In the genomic region with DNA sequence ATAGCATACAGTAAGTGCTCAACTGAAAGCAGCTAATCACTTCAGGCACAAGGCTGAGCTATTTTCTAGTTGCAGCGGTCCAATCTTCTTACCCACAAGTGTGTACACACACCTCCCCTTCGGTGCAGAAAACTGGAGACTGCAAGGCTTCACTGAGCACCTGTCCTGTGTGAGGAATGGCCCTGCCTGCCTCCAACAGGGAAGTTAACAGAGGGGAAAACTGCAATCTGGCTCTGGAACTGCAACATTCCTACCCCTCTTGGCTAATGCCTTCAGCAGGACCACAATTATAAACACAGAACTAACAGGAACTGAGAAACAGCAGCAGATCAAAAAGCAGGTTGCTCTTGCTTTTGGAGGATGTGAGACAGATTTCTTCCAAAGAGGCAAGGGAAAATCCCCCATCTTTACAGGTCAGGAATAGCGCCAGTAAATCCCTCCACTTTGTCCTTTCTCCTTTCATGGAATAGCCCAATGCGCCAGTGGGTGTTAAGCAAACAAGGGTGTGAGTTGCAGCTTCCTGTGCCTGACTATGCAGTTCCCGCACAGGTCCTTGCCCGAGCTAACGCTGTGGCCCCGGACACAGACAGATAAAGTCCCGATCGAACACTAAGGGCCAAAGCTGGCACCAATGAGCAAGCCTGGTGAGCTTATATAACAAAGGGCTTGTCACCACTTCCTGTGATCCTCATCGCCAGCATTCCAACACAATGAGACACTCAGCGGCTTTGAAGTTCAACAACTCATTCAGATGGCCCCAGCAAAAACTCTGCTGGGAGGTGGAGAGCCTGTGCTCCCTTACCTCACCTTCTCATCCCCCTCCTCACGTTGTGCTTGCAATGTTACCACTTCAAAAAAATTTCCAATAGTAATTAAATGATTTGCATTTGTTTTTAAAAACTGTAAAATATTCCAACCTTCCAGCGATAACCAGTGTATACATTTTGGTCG, we compare ENCODE assay signal across 8 cellular contexts. TPM values are rescaled to one million over a fixed set of nuclear protein-coding genes. Genes with fewer than 3 reads are reported as not detected.
A peak's percentile ranks its signal among the peaks of the same experiment; 100 is the strongest.
DNase-seq lines count a peak whose midpoint lies in the region; ATAC-seq and TF ChIP-seq lines count a peak whose summit lies in the region.

No MANE protein-coding gene starts in this region.

- peak overlapping the region; percentile 6 for H3K4me3 ChIP-seq in astrocyte of the cerebellum (ENCODE audit: low read depth, low read length)
- no peak overlapping the region for H3K4me3 ChIP-seq in hepatocyte
- H3K4me3 ChIP-seq in rectal smooth muscle tissue (ENCODE audit: low read length): peak overlapping the region; percentile 38

- no peaks in the 10 kb centered on the region for H3K9me3 ChIP-seq in hepatocyte (ENCODE audit: low read depth)

- H3K4me2 ChIP-seq in hepatocyte: peak overlapping the region; percentile 62

- in situ Hi-C loops in astrocyte of the cerebellum (cut with HindIII; ENCODE audit: low sequenced_read_pairs): no loop called here

- peaks cover 1% of the 10 kb centered on the region for H4K20me1 ChIP-seq in hepatocyte (ENCODE audit: insufficient read depth, poor library complexity, severe bottlenecking)

- H3K36me3 ChIP-seq in hepatocyte (replicated peaks; ENCODE audit: insufficient read depth, low read depth) (no peaks in the 10 kb centered on the region), rectal smooth muscle tissue (ENCODE audit: control insufficient read depth, insufficient read depth, low read length) (no peaks in the 10 kb centered on the region)

- no peaks in the 10 kb centered on the region for H3K9me2 ChIP-seq in hepatocyte (replicated peaks; ENCODE audit: insufficient read depth)

- DNase-seq in DMS153 (lab: John Stamatoyannopoulos, UW) (peak; percentile 62), LHCN-M2 (ENCODE audit: low read depth) (peak; percentile 94), astrocyte of the cerebellum (ENCODE audit: low read depth) (peak; percentile 90), hepatocyte (ENCODE audit: low spot score) (peak; percentile 80)
- DNase-seq in NK-92 treated with Interleukin-12 subunit alpha and Interleukin-12 subunit beta, amount 100 ng/mL, for 24 hours (lab: John Stamatoyannopoulos, UW): no peak

- H3K27me3 ChIP-seq in hepatocyte (no peaks in the 10 kb centered on the region), rectal smooth muscle tissue (ENCODE audit: control insufficient read depth, insufficient read depth, low read length) (no peaks in the 10 kb centered on the region)

- peaks cover 29% of the 10 kb centered on the region for H3K4me1 ChIP-seq in hepatocyte (ENCODE audit: insufficient read depth)
- H3K4me1 ChIP-seq in rectal smooth muscle tissue (ENCODE audit: control insufficient read depth, insufficient read depth, low read length): peaks cover 32% of the 10 kb centered on the region

- H3K9ac ChIP-seq in rectal smooth muscle tissue (ENCODE audit: low read length): no peak overlapping the region

- no peak overlapping the region for H2AFZ ChIP-seq in hepatocyte

- H3K27ac ChIP-seq in hepatocyte: peak overlapping the region; percentile 90
- H3K27ac ChIP-seq in rectal smooth muscle tissue (ENCODE audit: low read depth, low read length): peak overlapping the region; percentile 77

- peaks cover 80% of the 10 kb centered on the region for H3K79me2 ChIP-seq in hepatocyte

- 22% methylated on average over 15 of the region's 15 CpGs for WGBS in hepatocyte (ENCODE audit: low lambda C conversion rate, missing lambda C conversion rate)

- TF ChIP-seq CTCF in astrocyte of the cerebellum (IDR thresholded peaks at IDR 0.05; ENCODE audit: low read depth, low read length, missing control alignments): no peak
- no peak for TF ChIP-seq CTCF in hepatocyte (IDR thresholded peaks at IDR 0.05; ENCODE audit: poor library complexity)

- no peak for ATAC-seq in HG02981 (IDR thresholded peaks at IDR 0.05; ENCODE audit: unreplicated experiment)
- no peak for ATAC-seq in GM19455 (IDR thresholded peaks at IDR 0.05; ENCODE audit: unreplicated experiment)

RNA-seq across cellular contexts. Expression of gene SHB, which starts 21.5 kb away (rescaled TPM):
- total RNA-seq in LHCN-M2 (2014; rRNA removed) (27.1 and 33.2 TPM in 2 replicates), hepatocyte (15.5 and 20.8 TPM in 2 replicates)
- polyA plus RNA-seq in LHCN-M2 (2012): 17.6 TPM
- 36.1 and 48.3 TPM in 2 replicates for polyA plus RNA-seq in hepatocyte
